Comparison of ENCODE assay signal across 33 cellular contexts in the genomic region with DNA sequence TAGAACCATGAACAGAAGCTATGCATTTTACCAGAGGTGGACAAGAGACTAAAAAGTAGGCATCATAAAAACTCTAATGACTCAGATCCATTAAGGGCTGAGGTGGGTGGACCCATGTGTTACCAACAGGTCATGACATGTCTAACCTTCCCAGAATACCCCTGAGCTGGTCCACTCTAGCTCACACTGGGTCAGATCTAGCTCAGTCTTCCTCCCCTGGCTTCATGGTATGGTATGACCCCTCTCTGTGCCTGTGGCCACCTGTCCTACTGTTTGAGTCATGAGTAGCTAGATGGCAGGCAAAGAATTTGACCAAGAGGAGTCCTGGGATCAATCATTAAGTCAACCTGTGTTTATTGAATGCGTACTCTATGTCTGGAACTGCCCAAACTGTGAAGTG.
"Had no signal": no experiment of that assay in that cellular context is flagged by ENCODE, and none has a peak within 500 bp of the region (broad histone marks: within the 10 kb centered on the region; RNA-seq: fewer than 3 reads in every experiment).

No MANE protein-coding gene starts in this region.

- H3K27me3 Mint-ChIP-seq: activated CD4-positive, alpha-beta memory T cell treated with anti-CD3 and anti-CD28 coated beads, Interleukin-2, amount 10 ng/mL, durations not matched to agents 7 days and 5 days; activated CD4-positive, alpha-beta T cell treated with anti-CD3 and anti-CD28 coated beads, Interleukin-2, amount 10 ng/mL, durations not matched to agents 7 days and 5 days; activated naive CD8-positive, alpha-beta T cell; activated T-cell treated with anti-CD3 and anti-CD28 coated beads, Interleukin-2, amount 50 U/mL, for 24 hours; effector memory CD8-positive, alpha-beta T cell had no signal

- H3K9me3 ChIP-seq: esophagus muscularis mucosa, gastrocnemius medialis, heart right ventricle had no signal

- H3K27me3 ChIP-seq: brain microvascular endothelial cell, esophagus muscularis mucosa, foreskin keratinocyte, gastrocnemius medialis, heart right ventricle had no signal

- H3K27ac ChIP-seq: brain microvascular endothelial cell, esophagus muscularis mucosa, foreskin keratinocyte, heart right ventricle had no signal

- H3K36me3 ChIP-seq: brain microvascular endothelial cell, gastrocnemius medialis, heart right ventricle had no signal

- H3K36me3 Mint-ChIP-seq: activated naive CD8-positive, alpha-beta T cell; WTC11 had no signal

- FAIRE-seq: astrocyte, bronchial epithelial cell, colon had no signal

- H3K4me3 Mint-ChIP-seq: activated CD4-positive, alpha-beta memory T cell treated with anti-CD3 and anti-CD28 coated beads, Interleukin-2, amount 10 ng/mL, durations not matched to agents 7 days and 5 days; activated CD4-positive, alpha-beta T cell treated with anti-CD3 and anti-CD28 coated beads, Interleukin-2, amount 10 ng/mL, durations not matched to agents 7 days and 5 days; activated naive CD8-positive, alpha-beta T cell; activated T-cell treated with anti-CD3 and anti-CD28 coated beads, Interleukin-2, amount 50 U/mL, for 24 hours; activated T-cell treated with anti-CD3 and anti-CD28 coated beads, Interleukin-2, amount 50 U/mL, for 72 hours; effector memory CD8-positive, alpha-beta T cell; WTC11 had no signal

- DNase-seq: activated CD4-positive, alpha-beta memory T cell treated with anti-CD3 and anti-CD28 coated beads, Interleukin-2, amount 10 ng/mL, durations not matched to agents 7 days and 5 days; activated CD4-positive, alpha-beta T cell treated with anti-CD3 and anti-CD28 coated beads for 1 hour; activated CD4-positive, alpha-beta T cell treated with anti-CD3 and anti-CD28 coated beads for 4 hours; activated CD4-positive, alpha-beta T cell treated with anti-CD3 and anti-CD28 coated beads, Interleukin-2, amount 10 ng/mL, durations not matched to agents 7 days and 5 days; activated CD4-positive, alpha-beta T cell treated with anti-CD3 and anti-CD28 coated beads, Interleukin-2, amount 50 U/mL, for 4 hours; activated CD8-positive, alpha-beta memory T cell treated with anti-CD3 and anti-CD28 coated beads, Interleukin-2, amount 50 U/mL, for 48 hours; activated effector memory CD4-positive, alpha-beta T cell treated with Interleukin-2 at 50 U/mL for 16 hours; activated gamma-delta T cell treated with Interleukin-2 at 50 U/mL for 16 hours; activated naive CD4-positive, alpha-beta T cell treated with anti-CD3 and anti-CD28 coated beads, Interleukin-2, amount 50 U/mL, for 16 hours; activated naive CD4-positive, alpha-beta T cell treated with Interleukin-2 at 50 U/mL for 16 hours; activated T-cell treated with anti-CD3 and anti-CD28 coated beads for 4 hours; activated T-cell treated with anti-CD3 and anti-CD28 coated beads, Interleukin-2, amount 50 U/mL, for 24 hours; activated T-cell treated with anti-CD3 and anti-CD28 coated beads, Interleukin-2, amount 50 U/mL, for 72 hours; amniotic stem cell; anterior cingulate cortex; brain microvascular endothelial cell; caudate nucleus; cortex of kidney; dermis blood vessel endothelial cell; effector CD4-positive, alpha-beta T cell; effector memory CD8-positive, alpha-beta T cell; erythroblast; foreskin keratinocyte; gastrocnemius medialis; heart right ventricle; T-helper 1 cell; T-helper 2 cell had no signal

- H3K9me3 Mint-ChIP-seq: activated CD4-positive, alpha-beta memory T cell treated with anti-CD3 and anti-CD28 coated beads, Interleukin-2, amount 10 ng/mL, durations not matched to agents 7 days and 5 days; activated CD4-positive, alpha-beta T cell treated with anti-CD3 and anti-CD28 coated beads, Interleukin-2, amount 10 ng/mL, durations not matched to agents 7 days and 5 days; activated T-cell treated with anti-CD3 and anti-CD28 coated beads, Interleukin-2, amount 50 U/mL, for 24 hours; activated T-cell treated with anti-CD3 and anti-CD28 coated beads, Interleukin-2, amount 50 U/mL, for 72 hours; WTC11 had no signal

- H3K4me3 ChIP-seq: esophagus muscularis mucosa, gastrocnemius medialis, heart right ventricle had no signal

- H3K27ac Mint-ChIP-seq: activated CD4-positive, alpha-beta memory T cell treated with anti-CD3 and anti-CD28 coated beads, Interleukin-2, amount 10 ng/mL, durations not matched to agents 7 days and 5 days; activated CD4-positive, alpha-beta T cell treated with anti-CD3 and anti-CD28 coated beads, Interleukin-2, amount 10 ng/mL, durations not matched to agents 7 days and 5 days; activated naive CD8-positive, alpha-beta T cell; activated T-cell treated with anti-CD3 and anti-CD28 coated beads, Interleukin-2, amount 50 U/mL, for 24 hours; activated T-cell treated with anti-CD3 and anti-CD28 coated beads, Interleukin-2, amount 50 U/mL, for 72 hours; effector memory CD8-positive, alpha-beta T cell; WTC11 had no signal

- H3K4me1 Mint-ChIP-seq: activated CD4-positive, alpha-beta memory T cell treated with anti-CD3 and anti-CD28 coated beads, Interleukin-2, amount 10 ng/mL, durations not matched to agents 7 days and 5 days; WTC11 had no signal

- ATAC-seq: activated T-cell treated with anti-CD3 and anti-CD28 coated beads, Interleukin-2, amount 50 U/mL, for 72 hours; effector memory CD8-positive, alpha-beta T cell; foreskin keratinocyte; heart right ventricle; WTC11 had no signal
